In the genomic region with DNA sequence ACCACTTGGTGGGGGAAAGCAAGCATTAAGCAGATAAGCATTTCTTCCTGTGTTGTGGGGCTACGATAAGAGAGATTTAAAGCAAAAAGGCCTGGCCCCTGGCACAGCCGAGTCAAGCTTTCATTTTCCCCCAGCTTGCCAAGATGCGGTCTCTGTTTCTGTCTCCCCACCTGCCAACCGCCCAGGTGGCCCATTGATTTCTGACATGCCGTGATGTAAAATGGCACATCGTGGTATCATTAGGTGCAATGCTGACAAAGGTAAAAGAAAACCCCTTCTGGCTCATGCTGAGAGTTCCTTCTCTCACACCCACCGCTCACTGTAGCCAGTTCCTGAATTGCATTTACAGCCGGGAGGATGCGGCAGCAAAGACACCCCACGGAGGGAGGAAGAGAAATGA, we compare ENCODE assay signal across 8 cellular contexts.
DNase-seq lines count a peak whose midpoint lies in the region; ATAC-seq and TF ChIP-seq lines count a peak whose summit lies in the region.

No MANE protein-coding gene starts in this region.

- no peak overlapping the region for H2BK15ac ChIP-seq in neuronal stem cell (ENCODE audit: low read length)

- H3K9me2 ChIP-seq in MM.1S (replicated peaks; ENCODE audit: insufficient read depth, low read length): no peaks in the 10 kb centered on the region

- no peak overlapping the region for H3K27ac Mint-ChIP-seq in activated naive CD8-positive, alpha-beta T cell treated with anti-CD3 and anti-CD28 coated beads, Interleukin-2, amount 10 ng/mL, durations not matched to agents 7 days and 5 days
- no peak overlapping the region for H3K27ac Mint-ChIP-seq in effector memory CD8-positive, alpha-beta T cell

- no peak overlapping the region for H3K18ac ChIP-seq in neuronal stem cell (ENCODE audit: low read length)

- POLR2A ChIA-PET in activated naive CD8-positive, alpha-beta T cell treated with anti-CD3 and anti-CD28 coated beads, Interleukin-2, amount 10 ng/mL, durations not matched to agents 7 days and 5 days (lab: Charles Lee): no interaction called here

- H3K27me3 ChIP-seq in MM.1S (replicated peaks; ENCODE audit: insufficient read depth, low read length) (no peaks in the 10 kb centered on the region), neuronal stem cell (ENCODE audit: control insufficient read depth in 3 of 3, insufficient read depth in 3 of 3, low read depth in 1 of 3, low read length in 3 of 3) (peaks cover 0 to 27% (median 0%) of the 10 kb centered on the region in 3 experiments)

- H3K4ac ChIP-seq in neuronal stem cell (ENCODE audit: low read length): no peak overlapping the region

- H3K27ac ChIP-seq in MM.1S (ENCODE audit: low read length) (peak overlapping the region; percentile 89), neuronal stem cell (replicated peaks; ENCODE audit: low read length) (no peak overlapping the region)

- H3K9me3 ChIP-seq in MM.1S (replicated peaks; ENCODE audit: insufficient read depth, low read length) (no peaks in the 10 kb centered on the region), neuronal stem cell (replicated peaks in 1 of 2; ENCODE audit: control insufficient read depth in 2 of 2, insufficient read depth in 1 of 2, low read depth in 1 of 2, low read length in 2 of 2) (no peaks in the 10 kb centered on the region)

- H3K4me1 Mint-ChIP-seq in activated naive CD8-positive, alpha-beta T cell treated with anti-CD3 and anti-CD28 coated beads, Interleukin-2, amount 10 ng/mL, durations not matched to agents 7 days and 5 days: peaks cover 11% of the 10 kb centered on the region
- H3K4me1 Mint-ChIP-seq in effector memory CD8-positive, alpha-beta T cell (ENCODE audit: low read depth in 2 of 2): peaks cover 0 to 8% of the 10 kb centered on the region in 2 donors

- peak overlapping the region; percentile 28 for H3K4me3 Mint-ChIP-seq in activated naive CD8-positive, alpha-beta T cell treated with anti-CD3 and anti-CD28 coated beads, Interleukin-2, amount 10 ng/mL, durations not matched to agents 7 days and 5 days
- H3K4me3 Mint-ChIP-seq in effector memory CD8-positive, alpha-beta T cell: peak overlapping the region in 1 of 2 donors; percentile 64

- H2BK12ac ChIP-seq in neuronal stem cell (ENCODE audit: low read length): no peak overlapping the region

- H3K4me1 ChIP-seq in MM.1S (ENCODE audit: low read length) (peaks cover 36% of the 10 kb centered on the region), neuronal stem cell (ENCODE audit: control insufficient read depth in 2 of 2, insufficient read depth in 1 of 2, low read depth in 1 of 2, low read length in 2 of 2) (peaks cover 6 to 12% of the 10 kb centered on the region in 2 donors)

- no peak overlapping the region for H2BK5ac ChIP-seq in neuronal stem cell (ENCODE audit: low read length)

- no peak overlapping the region for H3K14ac ChIP-seq in neuronal stem cell (ENCODE audit: low read length)

- no peak overlapping the region for H2BK120ac ChIP-seq in neuronal stem cell (ENCODE audit: low read depth, low read length)

- H3K36me3 ChIP-seq in MM.1S (replicated peaks; ENCODE audit: insufficient read depth, low read length) (no peaks in the 10 kb centered on the region), neuronal stem cell (replicated peaks in 1 of 2; ENCODE audit: control insufficient read depth in 2 of 2, insufficient read depth in 2 of 2, low read length in 2 of 2) (no peaks in the 10 kb centered on the region)

- no peaks in the 10 kb centered on the region for H3K79me2 ChIP-seq in MM.1S (ENCODE audit: low read length)

- H3F3A ChIP-seq in MM.1S (ENCODE audit: insufficient read depth, low read length): peaks cover 24% of the 10 kb centered on the region

- no CpG with 5 or more reads among the region's 10 CpGs for WGBS in neuronal stem cell (ENCODE audit: extremely low coverage in 2 of 2, insufficient read length in 2 of 2, insufficient replicate concordance in 1 of 2), 2 donors

- TF ChIP-seq CTCF in MM.1S (IDR thresholded peaks at IDR 0.05; ENCODE audit: low read length): no peak

- DNase-seq in MM.1S (peak; percentile 93), neuronal stem cell (ENCODE audit: low spot score) (no peak), NCI-H524 (lab: John Stamatoyannopoulos, UW) (no peak), NCI-H526 treated with DMSO at 0.1 percent for 48 hours (lab: John Stamatoyannopoulos, UW) (no peak), DMS153 treated with DMSO at 0.1 percent for 48 hours (lab: John Stamatoyannopoulos, UW; ENCODE audit: unreplicated experiment) (no peak)
- DNase-seq in activated naive CD8-positive, alpha-beta T cell treated with anti-CD3 and anti-CD28 coated beads, Interleukin-2, amount 10 ng/mL, durations not matched to agents 7 days and 5 days: no peak
- no peak for DNase-seq in effector memory CD8-positive, alpha-beta T cell

- H4K91ac ChIP-seq in neuronal stem cell (ENCODE audit: low read depth, low read length, poor library complexity): no peak overlapping the region

- H3K23ac ChIP-seq in neuronal stem cell (ENCODE audit: low read depth, low read length, poor library complexity): no peak overlapping the region

- H3K4me2 ChIP-seq in MM.1S (ENCODE audit: low read depth, low read length): peak overlapping the region; percentile 98
- no peak overlapping the region for H3K4me2 ChIP-seq in neuronal stem cell (ENCODE audit: insufficient read depth, low read length, poor library complexity, severe bottlenecking)

- H2AK5ac ChIP-seq in neuronal stem cell (ENCODE audit: low read depth, low read length): no peak overlapping the region

- H2AFZ ChIP-seq in MM.1S (ENCODE audit: low read length) (peak overlapping the region; percentile 44), neuronal stem cell (ENCODE audit: low read length) (peak overlapping the region; percentile 67)

- peak overlapping the region; percentile 66 for H3K9ac ChIP-seq in MM.1S (ENCODE audit: low read length)
- H3K9ac ChIP-seq in neuronal stem cell (ENCODE audit: low read depth, low read length, poor library complexity): no peak overlapping the region

- no peaks in the 10 kb centered on the region for H3K9me3 Mint-ChIP-seq in activated naive CD8-positive, alpha-beta T cell treated with anti-CD3 and anti-CD28 coated beads, Interleukin-2, amount 10 ng/mL, durations not matched to agents 7 days and 5 days
- H3K9me3 Mint-ChIP-seq in effector memory CD8-positive, alpha-beta T cell: peaks cover 0 to 2% of the 10 kb centered on the region in 2 donors

- peak; percentile 71 for ATAC-seq in GM18867 (IDR thresholded peaks at IDR 0.05; ENCODE audit: unreplicated experiment)
- no peak for ATAC-seq in activated naive CD8-positive, alpha-beta T cell treated with anti-CD3 and anti-CD28 coated beads, Interleukin-2, amount 10 ng/mL, durations not matched to agents 7 days and 5 days (ENCODE audit: low read depth)
- no peak for ATAC-seq in effector memory CD8-positive, alpha-beta T cell (replicated peaks)

- H3K36me3 Mint-ChIP-seq in activated naive CD8-positive, alpha-beta T cell treated with anti-CD3 and anti-CD28 coated beads, Interleukin-2, amount 10 ng/mL, durations not matched to agents 7 days and 5 days: no peaks in the 10 kb centered on the region
- H3K36me3 Mint-ChIP-seq in effector memory CD8-positive, alpha-beta T cell (ENCODE audit: insufficient read depth): no peaks in the 10 kb centered on the region

- H3K4me3 ChIP-seq in MM.1S (ENCODE audit: low read length) (peak overlapping the region; percentile 61), neuronal stem cell (ENCODE audit: low read length in 2 of 2) (no peak overlapping the region)

- peaks cover 25% of the 10 kb centered on the region for H3K27me3 Mint-ChIP-seq in activated naive CD8-positive, alpha-beta T cell treated with anti-CD3 and anti-CD28 coated beads, Interleukin-2, amount 10 ng/mL, durations not matched to agents 7 days and 5 days
- peaks cover 16 to 40% of the 10 kb centered on the region in 2 donors for H3K27me3 Mint-ChIP-seq in effector memory CD8-positive, alpha-beta T cell

- H4K8ac ChIP-seq in neuronal stem cell (ENCODE audit: low read depth, low read length): no peak overlapping the region

- H4K20me1 ChIP-seq in MM.1S (ENCODE audit: insufficient read depth, low read length): no peaks in the 10 kb centered on the region

- no peaks in the 10 kb centered on the region for H3K79me1 ChIP-seq in neuronal stem cell (ENCODE audit: low read depth, low read length)
